9 cellular contexts compared by ENCODE assay signal in the genomic region with DNA sequence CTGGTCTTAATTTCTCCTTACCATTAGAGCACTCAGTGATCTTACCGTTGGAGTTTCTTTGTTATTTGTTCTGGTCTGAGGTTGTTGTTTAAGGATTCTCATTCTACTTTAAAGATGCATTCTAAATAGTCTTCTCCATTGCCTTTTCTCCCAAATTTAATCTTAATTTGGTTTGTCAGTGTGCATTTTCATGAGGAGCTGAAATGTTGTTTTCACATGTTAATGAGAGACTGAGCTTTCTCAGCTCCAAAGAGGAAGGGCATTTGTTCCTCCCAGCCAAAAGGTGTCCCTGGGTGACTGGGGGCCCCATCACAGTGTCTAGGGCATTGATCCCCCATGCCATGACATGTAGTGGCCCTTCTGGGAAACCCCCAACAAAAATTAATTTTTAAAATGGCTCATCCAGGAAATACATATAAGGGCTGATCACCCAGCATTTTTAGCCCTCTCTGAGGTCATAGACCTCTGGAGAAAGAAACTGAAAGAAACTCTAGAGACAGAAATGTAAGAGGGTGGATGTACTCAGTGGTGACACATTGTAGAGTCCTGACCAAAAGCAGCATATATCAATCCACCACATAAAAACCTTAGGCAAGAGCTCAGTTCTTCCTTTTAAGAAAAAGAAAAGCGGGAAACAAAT.
DNase-seq lines count a peak whose midpoint lies in the region; ATAC-seq and TF ChIP-seq lines count a peak whose summit lies in the region.
"Had no signal": no experiment of that assay in that cellular context is flagged by ENCODE, and none has a peak within 500 bp of the region (broad histone marks: within the 10 kb centered on the region; RNA-seq: fewer than 3 reads in every experiment).

No MANE protein-coding gene starts in this region.

- ATAC-seq in GM19468 (IDR thresholded peaks at IDR 0.05; ENCODE audit: extremely low read depth, unreplicated experiment) (peak; percentile 99), HG03097 (IDR thresholded peaks at IDR 0.05; ENCODE audit: low FRiP score, unreplicated experiment) (peak; percentile 100)

- H3K36me3 ChIP-seq in brain microvascular endothelial cell (replicated peaks) (no peaks in the 10 kb centered on the region), esophagus squamous epithelium (no peaks in the 10 kb centered on the region)

- no peak overlapping the region for H3K4me3 ChIP-seq in brain microvascular endothelial cell (ENCODE audit: low read depth, low read length)
- no peak overlapping the region for H3K4me3 ChIP-seq in esophagus squamous epithelium
- H3K4me3 ChIP-seq: SK-N-MC had no signal

- WGBS in esophagus squamous epithelium, 2 donors: 69 to 72% methylated on average over 2 of the region's 2 CpGs

- peaks cover 0 to 3% (median 0%) of the 10 kb centered on the region in 3 donors for H3K9me3 ChIP-seq in esophagus squamous epithelium

- in situ Hi-C loops in brain microvascular endothelial cell (cut with HindIII; ENCODE audit: low pct_ligation_motif_present, low sequenced_read_pairs): no loop called here

- H3K4me1 ChIP-seq in esophagus squamous epithelium: peaks cover 0 to 55% (median 0%) of the 10 kb centered on the region in 3 donors

- TF ChIP-seq CTCF in GM10248 (IDR thresholded peaks at IDR 0.05; ENCODE audit: control extremely low read depth, extremely low read depth, low read depth, missing control alignments): no peak
- no peak for TF ChIP-seq CTCF in brain microvascular endothelial cell (IDR thresholded peaks at IDR 0.05; ENCODE audit: low read depth, low read length, missing control alignments)
- TF ChIP-seq CTCF in esophagus squamous epithelium (IDR thresholded peaks at IDR 0.05): no peak

- no peak for TF ChIP-seq POLR2A in esophagus squamous epithelium (IDR thresholded peaks at IDR 0.05)

- POLR2A ChIA-PET in GM10248 (lab: Yijun Ruan, JAX): no interaction called here

- intact Hi-C loops in esophagus squamous epithelium (cut with DNase I): no loop called here

- DNase-seq in GM10248 (ENCODE audit: extremely low spot score) (peak; percentile 41), brain microvascular endothelial cell (peak; percentile 47), esophagus squamous epithelium (lab: John Stamatoyannopoulos, UW) (no peak)
- no peak for DNase-seq in stimulated activated CD4-positive, alpha-beta T cell treated with anti-CD3 and anti-CD28 coated beads, Interleukin-4, amount 100 ng/mL, for 4 hours
- no peak for DNase-seq in stimulated activated CD4-positive, alpha-beta T cell treated with anti-CD3 and anti-CD28 coated beads, Interleukin-12 subunit alpha, Interleukin-12 subunit beta, amount 100 ng/mL, for 4 hours
- no peak for DNase-seq in activated T-cell treated with anti-CD3 and anti-CD28 coated beads, Interleukin-2, amount 50 U/mL, for 48 hours

- CTCF ChIA-PET in GM10248 (lab: Yijun Ruan, JAX): no interaction called here

- H3K27ac ChIP-seq in brain microvascular endothelial cell (no peak overlapping the region), esophagus squamous epithelium (no peak overlapping the region)
- H3K27ac ChIP-seq: SK-N-MC had no signal

- H3K27me3 ChIP-seq in brain microvascular endothelial cell (replicated peaks): no peaks in the 10 kb centered on the region
- H3K27me3 ChIP-seq in esophagus squamous epithelium: no peaks in the 10 kb centered on the region

Comparison
In these comparisons a context has a peak if more than half of its experiments do, and no peak if none do; other contexts are left out.
1. DNase-seq: peak in GM10248 (single experiment) and brain microvascular endothelial cell (single experiment); none in stimulated activated CD4-positive, alpha-beta T cell treated with anti-CD3 and anti-CD28 coated beads, Interleukin-4, amount 100 ng/mL, for 4 hours (0 of 2), esophagus squamous epithelium (single experiment), stimulated activated CD4-positive, alpha-beta T cell treated with anti-CD3 and anti-CD28 coated beads, Interleukin-12 subunit alpha, Interleukin-12 subunit beta, amount 100 ng/mL, for 4 hours (single experiment) and activated T-cell treated with anti-CD3 and anti-CD28 coated beads, Interleukin-2, amount 50 U/mL, for 48 hours (0 of 2).